Comparison of ENCODE assay signal across 28 cellular contexts in genomic region chr2:129935118-129935517, GRCh38. TPM values are rescaled to one million over a fixed set of nuclear protein-coding genes. Genes with fewer than 3 reads are reported as not detected.
DNase-seq lines count a peak whose midpoint lies in the region; FAIRE-seq and TF ChIP-seq lines count a peak whose summit lies in the region.
"Had no signal": no experiment of that assay in that cellular context is flagged by ENCODE, and none has a peak within 500 bp of the region (broad histone marks: within the 10 kb centered on the region; RNA-seq: fewer than 3 reads in every experiment).

No MANE protein-coding gene starts in this region.

- H2BK15ac ChIP-seq in mesendoderm (replicated peaks; ENCODE audit: low read depth), result no peak overlapping the region

- H3K79me1 ChIP-seq in mesendoderm (ENCODE audit: low read length), result no peaks in the 10 kb centered on the region

- WGBS in mesendoderm (ENCODE audit: extremely low coverage, insufficient coverage, low lambda C conversion rate), result no CpG with 5 or more reads among the region's 1 CpG

- H3K4me1 Mint-ChIP-seq in HFFc6 (ENCODE audit: low read depth) (peaks cover 19% of the 10 kb centered on the region), glutamatergic neuron (ENCODE audit: low read depth, unreplicated experiment) (no peaks in the 10 kb centered on the region)
- H3K4me1 Mint-ChIP-seq: IgD-negative memory B cell; memory B cell; naive thymus-derived CD8-positive, alpha-beta T cell had no signal

- no peaks in the 10 kb centered on the region for H3K36me3 ChIP-seq in bronchial epithelial cell (ENCODE audit: control insufficient read depth, insufficient read depth, low read length)
- H3K36me3 ChIP-seq in mesendoderm (ENCODE audit: control insufficient read depth, insufficient read depth, low read length), result no peaks in the 10 kb centered on the region
- H3K36me3 ChIP-seq: esophagus squamous epithelium, pancreas, Peyer's patch, right lobe of liver, vagina had no signal

- no peak overlapping the region for H2BK5ac ChIP-seq in mesendoderm (ENCODE audit: low read length)

- no peak overlapping the region for H2BK120ac ChIP-seq in mesendoderm (ENCODE audit: low read depth, low read length)

- H3K27me3 Mint-ChIP-seq in HFFc6 (ENCODE audit: insufficient read depth) (peaks cover 2% of the 10 kb centered on the region), glutamatergic neuron (ENCODE audit: unreplicated experiment) (peaks cover 8% of the 10 kb centered on the region)

- H3K4me3 ChIP-seq in bronchial epithelial cell (ENCODE audit: low read depth, low read length), result no peak overlapping the region
- no peak overlapping the region for H3K4me3 ChIP-seq in mesendoderm (ENCODE audit: low read length)
- H3K4me3 ChIP-seq: body of pancreas, esophagus squamous epithelium, pancreas, Peyer's patch, right lobe of liver, vagina had no signal

- no peak overlapping the region for H3K56ac ChIP-seq in mesendoderm (ENCODE audit: low read length)

- H4K5ac ChIP-seq in mesendoderm (ENCODE audit: low read length), result no peak overlapping the region

- H3K4me1 ChIP-seq in mesendoderm (ENCODE audit: control insufficient read depth, low read depth, low read length), result no peaks in the 10 kb centered on the region
- H3K4me1 ChIP-seq: body of pancreas, pancreas, Peyer's patch, right lobe of liver, vagina had no signal

- no peak overlapping the region for H3K27ac ChIP-seq in mesendoderm (ENCODE audit: low read depth, low read length)
- H3K27ac ChIP-seq: body of pancreas, esophagus squamous epithelium, pancreas, Peyer's patch, right lobe of liver, vagina had no signal

- H3K27ac Mint-ChIP-seq in HFFc6 (peak overlapping the region; percentile 54), glutamatergic neuron (ENCODE audit: unreplicated experiment) (no peak overlapping the region)
- H3K27ac Mint-ChIP-seq: activated naive CD8-positive, alpha-beta T cell treated with anti-CD3 and anti-CD28 coated beads, Interleukin-2, amount 10 ng/mL, durations not matched to agents 7 days and 5 days; CD8-positive, alpha-beta T cell; effector memory CD8-positive, alpha-beta T cell; IgD-negative memory B cell; memory B cell; naive thymus-derived CD8-positive, alpha-beta T cell had no signal

- H3K4ac ChIP-seq in mesendoderm (ENCODE audit: low read depth, low read length), result peak overlapping the region; percentile 43

- H3K23ac ChIP-seq in mesendoderm (ENCODE audit: low read length), result no peak overlapping the region

- H2AK5ac ChIP-seq in mesendoderm (ENCODE audit: low read length), result no peak overlapping the region

- no peak for FAIRE-seq in bronchial epithelial cell (lab: Jason Lieb, UNC)
- FAIRE-seq: pancreas had no signal

- H3K9me3 Mint-ChIP-seq in HFFc6, result no peaks in the 10 kb centered on the region; the same call in 1 of the 2 replicates
- peaks cover 4% of the 10 kb centered on the region for H3K9me3 Mint-ChIP-seq in glutamatergic neuron (ENCODE audit: unreplicated experiment)
- H3K9me3 Mint-ChIP-seq: activated naive CD8-positive, alpha-beta T cell treated with anti-CD3 and anti-CD28 coated beads, Interleukin-2, amount 10 ng/mL, durations not matched to agents 7 days and 5 days; CD8-positive, alpha-beta T cell; effector memory CD8-positive, alpha-beta T cell; IgD-negative memory B cell; memory B cell; naive thymus-derived CD8-positive, alpha-beta T cell had no signal

- H3K27me3 ChIP-seq in bronchial epithelial cell (ENCODE audit: control insufficient read depth, insufficient read depth, low read length) (no peaks in the 10 kb centered on the region), mesendoderm (ENCODE audit: insufficient read depth, low read length, poor library complexity) (no peaks in the 10 kb centered on the region)
- H3K27me3 ChIP-seq: pancreas, Peyer's patch, vagina had no signal

- no peak overlapping the region for H3K18ac ChIP-seq in mesendoderm (ENCODE audit: low read length)

- H3K4me3 Mint-ChIP-seq in HFFc6, result no peak overlapping the region
- no peak overlapping the region for H3K4me3 Mint-ChIP-seq in glutamatergic neuron (ENCODE audit: unreplicated experiment)
- H3K4me3 Mint-ChIP-seq: activated naive CD8-positive, alpha-beta T cell treated with anti-CD3 and anti-CD28 coated beads, Interleukin-2, amount 10 ng/mL, durations not matched to agents 7 days and 5 days; CD8-positive, alpha-beta T cell; effector memory CD8-positive, alpha-beta T cell; IgD-negative memory B cell; memory B cell; naive thymus-derived CD8-positive, alpha-beta T cell had no signal

- no peak overlapping the region for H3K4me2 ChIP-seq in mesendoderm (ENCODE audit: low read length)

- peak; percentile 20 for DNase-seq in HFFc6
- DNase-seq in bronchial epithelial cell (ENCODE audit: low read depth), result peak; percentile 5
- peak; percentile 88 for DNase-seq in mesendoderm
- DNase-seq in mucosa of gallbladder (ENCODE audit: low spot score), result no peak
- no peak for DNase-seq in activated CD4-positive, alpha-beta T cell treated with anti-CD3 and anti-CD28 coated beads for 48 hours
- DNase-seq in glutamatergic neuron, result no peak
- DNase-seq in DMS79 treated with DMSO at 0.1 percent for 48 hours (lab: John Stamatoyannopoulos, UW), result no peak
- DNase-seq: activated CD4-positive, alpha-beta T cell treated with anti-CD3 and anti-CD28 coated beads, Interleukin-2, amount 50 U/mL, for 48 hours; activated effector memory CD4-positive, alpha-beta T cell treated with Interleukin-2 at 50 U/mL for 16 hours; activated naive CD8-positive, alpha-beta T cell treated with anti-CD3 and anti-CD28 coated beads, Interleukin-2, amount 10 ng/mL, durations not matched to agents 7 days and 5 days; AML-193; body of pancreas; CD8-positive, alpha-beta T cell; effector memory CD8-positive, alpha-beta T cell; esophagus squamous epithelium; GOT3; naive thymus-derived CD8-positive, alpha-beta T cell; NCI-H1417 treated with DMSO at 0.1 percent for 48 hours; NCI-H2107; NCI-H510A; pancreas; Peyer's patch; right lobe of liver had no signal

- no peak overlapping the region for H3K9ac ChIP-seq in mesendoderm (ENCODE audit: low read length)

- H3K36me3 Mint-ChIP-seq in HFFc6 (ENCODE audit: low read depth) (no peaks in the 10 kb centered on the region), glutamatergic neuron (ENCODE audit: unreplicated experiment) (no peaks in the 10 kb centered on the region)
- H3K36me3 Mint-ChIP-seq: activated naive CD8-positive, alpha-beta T cell treated with anti-CD3 and anti-CD28 coated beads, Interleukin-2, amount 10 ng/mL, durations not matched to agents 7 days and 5 days; CD8-positive, alpha-beta T cell; memory B cell; naive thymus-derived CD8-positive, alpha-beta T cell had no signal

- no peaks in the 10 kb centered on the region for H3K79me2 ChIP-seq in mesendoderm (ENCODE audit: control insufficient read depth, insufficient read depth, low read length)

- TF ChIP-seq CTCF in HFFc6 (IDR thresholded peaks at IDR 0.05), result no peak
- TF ChIP-seq CTCF in bronchial epithelial cell (IDR thresholded peaks at IDR 0.05; ENCODE audit: insufficient read depth, low read length, severe bottlenecking), result no peak
- no peak for TF ChIP-seq CTCF in glutamatergic neuron (IDR thresholded peaks at IDR 0.05; ENCODE audit: partially characterized antibody, unreplicated experiment)

- no peak overlapping the region for H4K8ac ChIP-seq in mesendoderm (ENCODE audit: low read depth, low read length)

RNA-seq across cellular contexts. Expression of gene RAB6C, which starts 44.3 kb away (rescaled TPM):
- total RNA-seq in HFFc6 (2021; fragmentation: NEBNext Ultra II Directional; extraction: Animal tissue kit (Norgen Biotek cat#: 25700)), result not detected
- total RNA-seq in bronchial epithelial cell (under 0.01 TPM in 1 of 2 replicates, not detected in the other), mucosa of gallbladder (0.23 TPM), glutamatergic neuron (ENCODE audit: unreplicated experiment) (0.25 TPM)
- polyA plus RNA-seq in mesendoderm (2013, experiment 1 of 2), result 0.03 TPM
- 0.04 TPM for polyA plus RNA-seq in mesendoderm (2013, experiment 2 of 2)
- total RNA-seq: CD8-positive, alpha-beta T cell; esophagus squamous epithelium; MCF 10A; naive thymus-derived CD8-positive, alpha-beta T cell; Peyer's patch; right lobe of liver; subcutaneous adipose tissue; vagina had no signal
- polyA plus RNA-seq: IgD-negative memory B cell; naive thymus-derived CD8-positive, alpha-beta T cell had no signal

Comparison
In these comparisons a context has a peak if more than half of its experiments do, and no peak if none do; other contexts are left out.
1. DNase-seq: peak in HFFc6 (single experiment), bronchial epithelial cell (single experiment) and mesendoderm (single experiment); none in mucosa of gallbladder (single experiment), activated CD4-positive, alpha-beta T cell treated with anti-CD3 and anti-CD28 coated beads for 48 hours (single experiment), glutamatergic neuron (single experiment) and DMS79 treated with DMSO at 0.1 percent for 48 hours (single experiment).